Comparison of ENCODE assay signal across 8 cellular contexts in the genomic region with DNA sequence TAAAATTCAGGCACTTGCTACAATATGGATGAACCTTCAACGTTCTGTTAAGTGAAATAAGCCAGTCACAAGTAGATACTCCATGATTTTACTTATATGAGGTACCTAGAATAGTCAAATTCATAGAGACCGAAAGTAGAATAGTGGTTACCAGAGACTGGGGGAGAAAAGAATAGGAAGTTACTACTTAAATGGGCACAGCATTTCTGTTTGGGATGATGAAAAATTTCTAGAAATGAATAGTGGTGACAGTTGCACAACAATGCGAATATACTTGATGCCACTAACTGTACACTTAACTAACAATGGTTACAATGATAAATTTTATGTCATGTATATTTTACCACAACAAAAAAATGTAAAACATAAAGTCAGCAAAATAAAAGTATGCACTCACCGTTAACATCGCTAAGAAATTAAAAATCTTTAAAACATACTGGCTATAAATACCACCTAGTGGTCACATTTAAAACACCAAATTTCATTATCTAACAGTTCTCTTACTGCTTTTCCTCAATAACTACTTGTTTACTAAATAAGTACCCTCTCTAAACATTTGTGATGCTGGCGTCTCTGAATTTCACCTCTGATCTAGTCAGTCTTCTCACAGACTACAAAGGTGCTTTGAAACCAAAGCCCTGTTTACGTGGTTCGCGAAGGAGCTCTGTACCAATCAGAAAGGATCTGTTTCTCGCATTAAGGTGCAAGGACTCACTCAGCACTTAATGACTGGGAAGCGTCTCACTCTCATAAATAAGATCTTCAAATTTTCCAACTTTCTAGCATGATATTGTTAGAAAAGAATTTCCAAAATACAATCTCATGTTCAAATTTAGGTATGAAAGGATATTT. TPM values are rescaled to one million over a fixed set of nuclear protein-coding genes. Genes with fewer than 3 reads are reported as not detected.
A peak's percentile ranks its signal among the peaks of the same experiment; 100 is the strongest.
DNase-seq lines count a peak whose midpoint lies in the region; ATAC-seq, FAIRE-seq and TF ChIP-seq lines count a peak whose summit lies in the region.

No MANE protein-coding gene starts in this region.

- H3K4me1 Mint-ChIP-seq in glutamatergic neuron (ENCODE audit: low read depth, unreplicated experiment) = no peaks in the 10 kb centered on the region

- no peak for ATAC-seq in HG03097 (IDR thresholded peaks at IDR 0.05; ENCODE audit: low FRiP score, unreplicated experiment)
- ATAC-seq in GM19023 (IDR thresholded peaks at IDR 0.05; ENCODE audit: unreplicated experiment) = no peak

- no peak overlapping the region for H3K27ac Mint-ChIP-seq in glutamatergic neuron (ENCODE audit: unreplicated experiment)

- no peaks in the 10 kb centered on the region for H3K36me3 Mint-ChIP-seq in glutamatergic neuron (ENCODE audit: unreplicated experiment)

- no peak overlapping the region for H3K4me3 ChIP-seq in SU-DHL-6 (ENCODE audit: insufficient read depth, low read length, poor library complexity, severe bottlenecking)

- no peak overlapping the region for H3K4me3 Mint-ChIP-seq in glutamatergic neuron (ENCODE audit: unreplicated experiment)

- H3K27me3 ChIP-seq in SU-DHL-6 (ENCODE audit: low read length) = no peaks in the 10 kb centered on the region

- H3K9me3 Mint-ChIP-seq in glutamatergic neuron (ENCODE audit: unreplicated experiment) = peaks cover 2% of the 10 kb centered on the region

- H3K4me2 ChIP-seq in SU-DHL-6 (ENCODE audit: low read depth, low read length, poor library complexity, severe bottlenecking) = no peak overlapping the region

- no peak overlapping the region for H3K9ac ChIP-seq in SU-DHL-6 (ENCODE audit: low read length)

- no peak overlapping the region for H2AFZ ChIP-seq in SU-DHL-6 (ENCODE audit: low read depth, low read length, severe bottlenecking)

- DNase-seq in GM10266 (ENCODE audit: extremely low spot score) (no peak), glutamatergic neuron (no peak), AG08396 (ENCODE audit: low spot score) (no peak)
- DNase-seq in stimulated activated CD4-positive, alpha-beta T cell treated with anti-CD3 and anti-CD28 coated beads, Interleukin-4, amount 100 ng/mL, for 24 hours = no peak

- TF ChIP-seq CTCF in GM10266 (IDR thresholded peaks at IDR 0.05; ENCODE audit: control insufficient read depth, insufficient read depth, low read depth, missing control alignments) = peak; percentile 7
- peak; percentile 27 for TF ChIP-seq CTCF in SU-DHL-6 (IDR thresholded peaks at IDR 0.05; ENCODE audit: insufficient read depth, low read length, poor library complexity, severe bottlenecking)
- TF ChIP-seq CTCF in glutamatergic neuron (IDR thresholded peaks at IDR 0.05; ENCODE audit: partially characterized antibody, unreplicated experiment) = peak; percentile 67

- H3F3A ChIP-seq in SU-DHL-6 (ENCODE audit: insufficient read depth) = no peaks in the 10 kb centered on the region

- FAIRE-seq in A204.1 (lab: Jason Lieb, UNC) = peak; percentile 97

- H3K27me3 Mint-ChIP-seq in glutamatergic neuron (ENCODE audit: unreplicated experiment) = peaks cover 1% of the 10 kb centered on the region

- no peaks in the 10 kb centered on the region for H3K9me2 ChIP-seq in SU-DHL-6 (replicated peaks; ENCODE audit: insufficient read depth, low read length)

- no peaks in the 10 kb centered on the region for H3K36me3 ChIP-seq in SU-DHL-6 (ENCODE audit: low read length)

- no peaks in the 10 kb centered on the region for H4K20me1 ChIP-seq in SU-DHL-6 (ENCODE audit: low read depth, low read length)

- H3K9me3 ChIP-seq in SU-DHL-6 (ENCODE audit: insufficient read depth, low read length) = no peaks in the 10 kb centered on the region

- H3K79me2 ChIP-seq in SU-DHL-6 (ENCODE audit: insufficient read depth, low read length) = no peaks in the 10 kb centered on the region

- H3K27ac ChIP-seq in SU-DHL-6 (ENCODE audit: low read depth, low read length) = no peak overlapping the region

RNA-seq across cellular contexts. Expression of a gene that starts 22.7 kb away (rescaled TPM):
- 42.4 TPM for total RNA-seq in glutamatergic neuron (ENCODE audit: unreplicated experiment)

RNA-seq across cellular contexts. Expression of a gene that starts 32.5 kb away (rescaled TPM):
- total RNA-seq in glutamatergic neuron (ENCODE audit: unreplicated experiment) = 0.17 TPM

RNA-seq across cellular contexts. Expression of a gene that starts 40.9 kb away (rescaled TPM):
- not detected for total RNA-seq in glutamatergic neuron (ENCODE audit: unreplicated experiment)

RNA-seq across cellular contexts. Expression of a gene that starts 56.7 kb away (rescaled TPM):
- total RNA-seq in glutamatergic neuron (ENCODE audit: unreplicated experiment) = not detected

Comparison
In these comparisons a context has a peak if more than half of its experiments do, and no peak if none do; other contexts are left out.
1. CTCF ChIP-seq: peak in every context shown above with its lines; median percentile 67 in glutamatergic neuron; 27 in SU-DHL-6; 7 in GM10266.